ENCODE assay signal across 10 cellular contexts in genomic region chr2:231665208-231665921, GRCh38. TPM values are rescaled to one million over a fixed set of nuclear protein-coding genes. Genes with fewer than 3 reads are reported as not detected.
DNase-seq lines count a peak whose midpoint lies in the region; ATAC-seq and TF ChIP-seq lines count a peak whose summit lies in the region.
"Had no signal": no experiment of that assay in that cellular context is flagged by ENCODE, and none has a peak within 500 bp of the region (broad histone marks: within the 10 kb centered on the region; RNA-seq: fewer than 3 reads in every experiment).

No MANE protein-coding gene starts in this region.

- peak overlapping the region; percentile 54 for H3K9ac ChIP-seq in rectal smooth muscle tissue (ENCODE audit: low read length)

- intact Hi-C loops in Calu3 (cut with micrococcal nuclease; ENCODE audit: unreplicated experiment), result no loop called here
- intact Hi-C loops in Panc1 (cut with micrococcal nuclease; ENCODE audit: unreplicated experiment), result no loop called here

- peak overlapping the region; percentile 97 for H3K27ac Mint-ChIP-seq in Calu3 (ENCODE audit: unreplicated experiment)
- H3K27ac Mint-ChIP-seq in activated CD8-positive, alpha-beta memory T cell treated with anti-CD3 and anti-CD28 coated beads, Interleukin-2, amount 10 ng/mL, durations not matched to agents 7 days and 5 days, result no peak overlapping the region

- TF ChIP-seq POLR2A in gastroesophageal sphincter (IDR thresholded peaks at IDR 0.05), result no peak

- no peak for TF ChIP-seq EP300 in gastroesophageal sphincter (IDR thresholded peaks at IDR 0.05)

- H3K27me3 Mint-ChIP-seq in Calu3 (ENCODE audit: unreplicated experiment), result no peaks in the 10 kb centered on the region
- H3K27me3 Mint-ChIP-seq in activated CD8-positive, alpha-beta memory T cell treated with anti-CD3 and anti-CD28 coated beads, Interleukin-2, amount 10 ng/mL, durations not matched to agents 7 days and 5 days, result no peaks in the 10 kb centered on the region

- no peaks in the 10 kb centered on the region for H3K9me3 ChIP-seq in Panc1 (ENCODE audit: control insufficient read depth, insufficient read depth, low read depth, low read length)
- H3K9me3 ChIP-seq in gastroesophageal sphincter, result no peaks in the 10 kb centered on the region

- POLR2A ChIA-PET in Panc1 (lab: Charles Lee), result interaction anchor here (0.6 to 1.0 kb wide), 2 partner anchors 37 to 43 kb away, joined by 3 to 4 read pairs; partner anchors contain the start of gene PTMA

- TF ChIP-seq CTCF in Calu3 (IDR thresholded peaks at IDR 0.05; ENCODE audit: unreplicated experiment) (no peak), Panc1 (IDR thresholded peaks at IDR 0.05) (no peak), gastroesophageal sphincter (IDR thresholded peaks at IDR 0.05) (no peak)

- H3K27me3 ChIP-seq in Panc1 (ENCODE audit: control insufficient read depth, insufficient read depth, low read length) (no peaks in the 10 kb centered on the region), gastroesophageal sphincter (no peaks in the 10 kb centered on the region), rectal smooth muscle tissue (ENCODE audit: control insufficient read depth, insufficient read depth, low read length) (no peaks in the 10 kb centered on the region)

- ATAC-seq in Panc1, result no peak
- no peak for ATAC-seq in gastroesophageal sphincter
- no peak for ATAC-seq in GM18873 (IDR thresholded peaks at IDR 0.05; ENCODE audit: low FRiP score, unreplicated experiment)
- no peak for ATAC-seq in activated CD8-positive, alpha-beta memory T cell treated with anti-CD3 and anti-CD28 coated beads, Interleukin-2, amount 10 ng/mL, durations not matched to agents 7 days and 5 days

- WGBS in gastroesophageal sphincter (ENCODE audit: low coverage in 1 of 2), 2 donors, result 40% methylated on average over 1 of the region's 14 CpGs; no CpG with 5 or more reads in 1 of the 2 donors

- H3K36me3 ChIP-seq in Panc1 (ENCODE audit: control insufficient read depth, insufficient read depth, low read length), result no peaks in the 10 kb centered on the region
- H3K36me3 ChIP-seq in gastroesophageal sphincter, result no peaks in the 10 kb centered on the region
- no peaks in the 10 kb centered on the region for H3K36me3 ChIP-seq in rectal smooth muscle tissue (ENCODE audit: control insufficient read depth, insufficient read depth, low read length)

- in situ Hi-C loops in Panc1 (cut with HindIII; ENCODE audit: low pct_unique_long_range_greater_than_20kb, low sequenced_read_pairs), result no loop called here

- H3K4me1 Mint-ChIP-seq in Calu3 (ENCODE audit: low read depth, unreplicated experiment), result no peaks in the 10 kb centered on the region
- peaks cover 15% of the 10 kb centered on the region for H3K4me1 Mint-ChIP-seq in activated CD8-positive, alpha-beta memory T cell treated with anti-CD3 and anti-CD28 coated beads, Interleukin-2, amount 10 ng/mL, durations not matched to agents 7 days and 5 days

- H3K9me3 Mint-ChIP-seq in Calu3 (ENCODE audit: low read depth, unreplicated experiment), result no peaks in the 10 kb centered on the region
- H3K9me3 Mint-ChIP-seq in activated CD8-positive, alpha-beta memory T cell treated with anti-CD3 and anti-CD28 coated beads, Interleukin-2, amount 10 ng/mL, durations not matched to agents 7 days and 5 days (ENCODE audit: low read depth), result peaks cover 3% of the 10 kb centered on the region

- H3K4me3 ChIP-seq in Panc1 (ENCODE audit: low read depth in 2 of 2, low read length in 2 of 2) (no peak overlapping the region), gastroesophageal sphincter (peak overlapping the region; percentile 40 to 63), rectal smooth muscle tissue (ENCODE audit: low read length) (peak overlapping the region; percentile 84)

- H3K27ac ChIP-seq in Panc1 (ENCODE audit: low read length) (peak overlapping the region; percentile 95), gastroesophageal sphincter (peak overlapping the region; percentile 87 to 99 (median 98)), rectal smooth muscle tissue (ENCODE audit: low read depth, low read length) (peak overlapping the region; percentile 100)

- peak overlapping the region; percentile 75 for H3K4me3 Mint-ChIP-seq in Calu3 (ENCODE audit: low read depth, unreplicated experiment)
- no peak overlapping the region for H3K4me3 Mint-ChIP-seq in activated CD8-positive, alpha-beta memory T cell treated with anti-CD3 and anti-CD28 coated beads, Interleukin-2, amount 10 ng/mL, durations not matched to agents 7 days and 5 days

- BruUV-seq in Calu3 (replicated peaks; lab: Mats Ljungman, UMichigan) (no TSS peak), Panc1 (replicated peaks; lab: Mats Ljungman, UMichigan) (no TSS peak)

- peaks cover 22% of the 10 kb centered on the region for H3K4me1 ChIP-seq in Panc1 (ENCODE audit: control insufficient read depth, insufficient read depth, low read length)
- H3K4me1 ChIP-seq in gastroesophageal sphincter, result peaks cover 0 to 56% (median 23%) of the 10 kb centered on the region in 3 donors
- peaks cover 26% of the 10 kb centered on the region for H3K4me1 ChIP-seq in rectal smooth muscle tissue (ENCODE audit: control insufficient read depth, insufficient read depth, low read length)

- peaks cover 29% of the 10 kb centered on the region for H3K36me3 Mint-ChIP-seq in Calu3 (ENCODE audit: insufficient read depth, unreplicated experiment)
- H3K36me3 Mint-ChIP-seq in activated CD8-positive, alpha-beta memory T cell treated with anti-CD3 and anti-CD28 coated beads, Interleukin-2, amount 10 ng/mL, durations not matched to agents 7 days and 5 days, result peaks cover 2% of the 10 kb centered on the region

- no peak for DNase-seq in Calu3
- no peak for DNase-seq in Panc1 (ENCODE audit: low read depth, low spot score)
- no peak for DNase-seq in NCI-H510A (lab: John Stamatoyannopoulos, UW)
- DNase-seq in superior temporal gyrus (ENCODE audit: extremely low spot score), result no peak
- no peak for DNase-seq in activated CD8-positive, alpha-beta memory T cell treated with anti-CD3 and anti-CD28 coated beads, Interleukin-2, amount 10 ng/mL, durations not matched to agents 7 days and 5 days
- DNase-seq: effector CD4-positive, alpha-beta T cell; NCI-H2029 had no signal

- CTCF ChIA-PET in Calu3 (lab: Charles Lee) (interaction anchor here (0.8 to 1.9 kb wide), 5 partner anchors 8 to 52 kb away, joined by 3 to 17 read pairs (median 5); no protein-coding TSS in a partner anchor), Panc1 (lab: Charles Lee) (interaction anchor here (0.5 to 1.6 kb wide), 3 partner anchors 8 to 305 kb away, joined by 3 to 6 read pairs (median 3); no protein-coding TSS in a partner anchor)
- CTCF ChIA-PET in activated CD8-positive, alpha-beta memory T cell treated with anti-CD3 and anti-CD28 coated beads, Interleukin-2, amount 10 ng/mL, durations not matched to agents 7 days and 5 days (lab: Charles Lee), result interaction anchor here (0.8 to 2.2 kb wide), 4 partner anchors 10 to 49 kb away, joined by 4 to 18 read pairs (median 9); no protein-coding TSS in a partner anchor

RNA-seq across cellular contexts. Expression of gene PTMA, which starts 43.0 kb away (rescaled TPM):
- total RNA-seq in Calu3 (2022) (1,239 and 1,354 TPM in 2 replicates), Panc1 (2021; ENCODE audit: unreplicated experiment) (1,390 TPM), gastroesophageal sphincter (100 to 1,000 TPM; 683 to 866 (median 805) TPM)
- 1,958 TPM for polyA plus RNA-seq in Panc1 (2012; ENCODE audit: insufficient read length)
- total RNA-seq in activated CD8-positive, alpha-beta memory T cell treated with anti-CD3 and anti-CD28 coated beads, Interleukin-2, amount 10 ng/mL, durations not matched to agents 7 days and 5 days, result 1,000 to 10,000 TPM; 1,489 to 1,775 TPM

Comparison
In these comparisons a context has a peak if more than half of its experiments do, and no peak if none do; other contexts are left out.
1. H3K4me3 ChIP-seq: peak in gastroesophageal sphincter (2 of 2) and rectal smooth muscle tissue (single experiment); none in Panc1 (0 of 2).
2. Peak in every context shown above with its lines, with median percentiles within 50 percentile points of each other: H3K27ac ChIP-seq.